10 cellular contexts compared by ENCODE assay signal in genomic region chr7:27152816-27153486, GRCh38. TPM values are rescaled to one million over a fixed set of nuclear protein-coding genes. Genes with fewer than 3 reads are reported as not detected.
A peak's percentile ranks its signal among the peaks of the same experiment; 100 is the strongest.
DNase-seq lines count a peak whose midpoint lies in the region; ATAC-seq and TF ChIP-seq lines count a peak whose summit lies in the region.
"Had no signal": no experiment of that assay in that cellular context is flagged by ENCODE, and none has a peak within 500 bp of the region (broad histone marks: within the 10 kb centered on the region; RNA-seq: fewer than 3 reads in every experiment).

No MANE protein-coding gene starts in this region.

- DNase-seq in AG04450 (ENCODE audit: low read depth, low spot score) = no peak
- DNase-seq in epithelial cell of prostate (ENCODE audit: low read depth, low spot score) = no peak
- no peak for DNase-seq in neural progenitor cell (ENCODE audit: low spot score)
- DNase-seq in NCI-H1048 (lab: John Stamatoyannopoulos, UW) = no peak
- DNase-seq in COLO668 (lab: John Stamatoyannopoulos, UW; ENCODE audit: unreplicated experiment) = no peak
- DNase-seq in LoVo (ENCODE audit: low spot score) = no peak
- DNase-seq: stimulated activated CD4-positive, alpha-beta T cell treated with anti-CD3 and anti-CD28 coated beads, Interleukin-2, amount 100 ng/mL, for 24 hours had no signal

- peaks cover 10% of the 10 kb centered on the region for H3K4me1 Mint-ChIP-seq in neural progenitor cell

- H3K4me1 ChIP-seq in HUES6 (ENCODE audit: control insufficient read depth, insufficient read depth, low read length) = peaks cover 23% of the 10 kb centered on the region; the same call in 1 of the 2 replicates
- no peaks in the 10 kb centered on the region for H3K4me1 ChIP-seq in neural progenitor cell

- no peaks in the 10 kb centered on the region for H3K36me3 ChIP-seq in HUES6 (ENCODE audit: control insufficient read depth, insufficient read depth, low read length)
- H3K36me3 ChIP-seq in neural progenitor cell = no peaks in the 10 kb centered on the region

- no peak for ATAC-seq in HG03521 (IDR thresholded peaks at IDR 0.05; ENCODE audit: unreplicated experiment)
- ATAC-seq: CD8-positive, alpha-beta T cell had no signal

- peaks cover 6% of the 10 kb centered on the region for H3K27me3 ChIP-seq in AG04450 (ENCODE audit: control insufficient read depth, insufficient read depth, low read length)
- H3K27me3 ChIP-seq in HUES6 (ENCODE audit: control insufficient read depth, insufficient read depth, low read length) = peaks cover 100% of the 10 kb centered on the region
- peaks cover 100% of the 10 kb centered on the region for H3K27me3 ChIP-seq in neural progenitor cell

- H3K4me2 ChIP-seq in neural progenitor cell = no peak overlapping the region

- CTCF ChIA-PET in AG04450 (lab: Charles Lee) = interaction anchor here (0.7 to 2.7 kb wide), 6 partner anchors 8 to 783 kb away, joined by 3 to 12 read pairs (median 4); partner anchors contain the start of gene HOXA5

- H3K9ac ChIP-seq in HUES6 (ENCODE audit: low read length) = peak overlapping the region; percentile 57
- no peak overlapping the region for H3K9ac ChIP-seq in neural progenitor cell

- H3K27ac Mint-ChIP-seq in neural progenitor cell = no peak overlapping the region
- H3K27ac Mint-ChIP-seq: CD8-positive, alpha-beta T cell had no signal

- POLR2A ChIA-PET in AG04450 (lab: Yijun Ruan, JAX) = interaction anchor here (0.7 to 1.2 kb wide), 6 partner anchors 9 to 1296 kb away, joined by 3 to 10 read pairs (median 5); partner anchors contain the start of genes HOXA1 and HOXA5

- H3K4me3 Mint-ChIP-seq in neural progenitor cell = peak overlapping the region; percentile 53
- H3K4me3 Mint-ChIP-seq: CD8-positive, alpha-beta T cell had no signal

- H3K36me3 Mint-ChIP-seq in neural progenitor cell = peaks cover 2% of the 10 kb centered on the region
- H3K36me3 Mint-ChIP-seq: CD8-positive, alpha-beta T cell had no signal

- H3F3A ChIP-seq in neural progenitor cell (ENCODE audit: low read depth) = no peaks in the 10 kb centered on the region

- H3K27ac ChIP-seq in AG04450 (ENCODE audit: low read depth, low read length) (peak overlapping the region; percentile 69), HUES6 (ENCODE audit: low read depth, low read length) (no peak overlapping the region), epithelial cell of prostate (peak overlapping the region; percentile 79), neural progenitor cell (no peak overlapping the region)

- H3K9me3 Mint-ChIP-seq in neural progenitor cell = peaks cover 19% of the 10 kb centered on the region
- H3K9me3 Mint-ChIP-seq: CD8-positive, alpha-beta T cell had no signal

- H3K4me3 ChIP-seq in AG04450 (ENCODE audit: low read depth, low read length) (peak overlapping the region; percentile 73), HUES6 (ENCODE audit: low read depth, low read length) (peak overlapping the region; percentile 59; the same call in 1 of the 2 replicates), neural progenitor cell (no peak overlapping the region)

- peaks cover 76% of the 10 kb centered on the region for H4K20me1 ChIP-seq in neural progenitor cell (ENCODE audit: low read depth)

- TF ChIP-seq CTCF in AG04450 (IDR thresholded peaks at IDR 0.05; ENCODE audit: low read depth, low read length) (no peak), neural progenitor cell (IDR thresholded peaks at IDR 0.05) (no peak)

- peaks cover 6% of the 10 kb centered on the region; the same call in 1 of the 2 replicates for H3K9me3 ChIP-seq in AG04450 (ENCODE audit: control insufficient read depth, insufficient read depth, low read length)
- no peaks in the 10 kb centered on the region; the same call in 1 of the 2 replicates for H3K9me3 ChIP-seq in HUES6 (ENCODE audit: control insufficient read depth, insufficient read depth, low read depth, low read length)
- H3K9me3 ChIP-seq in neural progenitor cell (ENCODE audit: low read depth) = no peaks in the 10 kb centered on the region

- no peaks in the 10 kb centered on the region for H3K79me2 ChIP-seq in neural progenitor cell (ENCODE audit: low read depth)

- H3K27me3 Mint-ChIP-seq in neural progenitor cell (ENCODE audit: insufficient read depth, low read depth) = peaks cover 94% of the 10 kb centered on the region

- no peak overlapping the region for H2AFZ ChIP-seq in neural progenitor cell (replicated peaks)

RNA-seq across cellular contexts. Expression of gene HOXA3, which starts 0.6 kb away (rescaled TPM):
- polyA plus RNA-seq in AG04450 (2011; rRNA removed) = 1.6 and 1.9 TPM in 2 replicates
- 2.2 and 2.6 TPM in 2 replicates for polyA minus RNA-seq in AG04450 (2011; rRNA and poly(A)+ RNA removed)
- not detected in 2 replicates for total RNA-seq in neural progenitor cell (ENCODE audit: low replicate concordance)
- total RNA-seq: CD8-positive, alpha-beta T cell had no signal

RNA-seq across cellular contexts. Expression of gene HOXA7, which starts 3.5 kb away (rescaled TPM):
- 5.1 and 5.3 TPM in 2 replicates for polyA plus RNA-seq in AG04450 (2011; rRNA removed)
- 1.7 and 2.6 TPM in 2 replicates for polyA minus RNA-seq in AG04450 (2011; rRNA and poly(A)+ RNA removed)
- not detected in 2 replicates for total RNA-seq in neural progenitor cell (ENCODE audit: low replicate concordance)
- total RNA-seq: CD8-positive, alpha-beta T cell had no signal

RNA-seq across cellular contexts. Expression of gene HOXA6, which starts 5.4 kb away (rescaled TPM):
- 1.2 and 1.3 TPM in 2 replicates for polyA plus RNA-seq in AG04450 (2011; rRNA removed)
- 0.91 and 2.1 TPM in 2 replicates for polyA minus RNA-seq in AG04450 (2011; rRNA and poly(A)+ RNA removed)
- not detected in 2 replicates for total RNA-seq in neural progenitor cell (ENCODE audit: low replicate concordance)
- total RNA-seq: CD8-positive, alpha-beta T cell had no signal

RNA-seq across cellular contexts. Expression of gene HOXA5, which starts 9.5 kb away (rescaled TPM):
- polyA plus RNA-seq in AG04450 (2011; rRNA removed) = 48.3 and 51.0 TPM in 2 replicates
- 37.7 and 49.7 TPM in 2 replicates for polyA minus RNA-seq in AG04450 (2011; rRNA and poly(A)+ RNA removed)
- total RNA-seq in neural progenitor cell (ENCODE audit: low replicate concordance) = not detected in 2 replicates

RNA-seq across cellular contexts. Expression of gene HOXA9, which starts 12.4 kb away (rescaled TPM):
- polyA plus RNA-seq in AG04450 (2011; rRNA removed) = 0.78 and 1.5 TPM in 2 replicates
- polyA minus RNA-seq in AG04450 (2011; rRNA and poly(A)+ RNA removed) = 0.18 TPM in 1 of 2 replicates, not detected in the other
- total RNA-seq in neural progenitor cell (ENCODE audit: low replicate concordance) = not detected in 2 replicates
- total RNA-seq: CD8-positive, alpha-beta T cell had no signal

Comparison
In these comparisons a context has a peak if more than half of its experiments do, and no peak if none do; other contexts are left out.
1. H3K27ac ChIP-seq: peak in AG04450 (single experiment) and epithelial cell of prostate (single experiment); none in HUES6 (single experiment) and neural progenitor cell (single experiment).